ENCODE assay signal across 1 cellular context in the genomic region with DNA sequence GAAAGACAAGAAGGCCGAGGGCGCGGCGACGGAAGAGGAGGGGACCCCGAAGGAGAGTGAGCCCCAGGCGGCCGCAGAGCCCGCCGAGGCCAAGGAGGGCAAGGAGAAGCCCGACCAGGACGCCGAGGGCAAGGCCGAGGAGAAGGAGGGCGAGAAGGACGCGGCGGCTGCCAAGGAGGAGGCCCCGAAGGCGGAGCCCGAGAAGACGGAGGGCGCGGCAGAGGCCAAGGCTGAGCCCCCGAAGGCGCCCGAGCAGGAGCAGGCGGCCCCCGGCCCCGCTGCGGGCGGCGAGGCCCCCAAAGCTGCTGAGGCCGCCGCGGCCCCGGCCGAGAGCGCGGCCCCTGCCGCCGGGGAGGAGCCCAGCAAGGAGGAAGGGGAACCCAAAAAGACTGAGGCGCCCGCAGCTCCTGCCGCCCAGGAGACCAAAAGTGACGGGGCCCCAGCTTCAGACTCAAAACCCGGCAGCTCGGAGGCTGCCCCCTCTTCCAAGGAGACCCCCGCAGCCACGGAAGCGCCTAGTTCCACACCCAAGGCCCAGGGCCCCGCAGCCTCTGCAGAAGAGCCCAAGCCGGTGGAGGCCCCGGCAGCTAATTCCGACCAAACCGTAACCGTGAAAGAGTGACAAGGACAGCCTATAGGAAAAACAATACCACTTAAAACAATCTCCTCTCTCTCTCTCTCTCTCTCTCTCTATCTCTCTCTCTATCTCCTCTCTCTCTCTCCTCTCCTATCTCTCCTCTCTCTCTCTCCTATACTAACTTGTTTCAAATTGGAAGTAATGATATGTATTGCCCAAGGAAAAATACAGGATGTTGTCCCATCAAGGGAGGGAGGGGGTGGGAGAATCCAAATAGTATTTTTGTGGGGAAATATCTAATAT.
TF ChIP-seq lines count a peak whose summit lies in the region.

No MANE protein-coding gene starts in this region.

TF ChIP-seq in SK-N-SH, 30 proteins besides CTCF, POLR2A, EP300 and RAD21:
- TF ChIP-seq YY1 (IDR thresholded peaks at IDR 0.05; ENCODE audit: low read depth) = no peak
- TF ChIP-seq GABPA (IDR thresholded peaks at IDR 0.05; ENCODE audit: low read depth) = no peak
- no peak for TF ChIP-seq CHD2 (IDR thresholded peaks at IDR 0.05; ENCODE audit: low read length, partially characterized antibody)
- TF ChIP-seq, protein P1, sequence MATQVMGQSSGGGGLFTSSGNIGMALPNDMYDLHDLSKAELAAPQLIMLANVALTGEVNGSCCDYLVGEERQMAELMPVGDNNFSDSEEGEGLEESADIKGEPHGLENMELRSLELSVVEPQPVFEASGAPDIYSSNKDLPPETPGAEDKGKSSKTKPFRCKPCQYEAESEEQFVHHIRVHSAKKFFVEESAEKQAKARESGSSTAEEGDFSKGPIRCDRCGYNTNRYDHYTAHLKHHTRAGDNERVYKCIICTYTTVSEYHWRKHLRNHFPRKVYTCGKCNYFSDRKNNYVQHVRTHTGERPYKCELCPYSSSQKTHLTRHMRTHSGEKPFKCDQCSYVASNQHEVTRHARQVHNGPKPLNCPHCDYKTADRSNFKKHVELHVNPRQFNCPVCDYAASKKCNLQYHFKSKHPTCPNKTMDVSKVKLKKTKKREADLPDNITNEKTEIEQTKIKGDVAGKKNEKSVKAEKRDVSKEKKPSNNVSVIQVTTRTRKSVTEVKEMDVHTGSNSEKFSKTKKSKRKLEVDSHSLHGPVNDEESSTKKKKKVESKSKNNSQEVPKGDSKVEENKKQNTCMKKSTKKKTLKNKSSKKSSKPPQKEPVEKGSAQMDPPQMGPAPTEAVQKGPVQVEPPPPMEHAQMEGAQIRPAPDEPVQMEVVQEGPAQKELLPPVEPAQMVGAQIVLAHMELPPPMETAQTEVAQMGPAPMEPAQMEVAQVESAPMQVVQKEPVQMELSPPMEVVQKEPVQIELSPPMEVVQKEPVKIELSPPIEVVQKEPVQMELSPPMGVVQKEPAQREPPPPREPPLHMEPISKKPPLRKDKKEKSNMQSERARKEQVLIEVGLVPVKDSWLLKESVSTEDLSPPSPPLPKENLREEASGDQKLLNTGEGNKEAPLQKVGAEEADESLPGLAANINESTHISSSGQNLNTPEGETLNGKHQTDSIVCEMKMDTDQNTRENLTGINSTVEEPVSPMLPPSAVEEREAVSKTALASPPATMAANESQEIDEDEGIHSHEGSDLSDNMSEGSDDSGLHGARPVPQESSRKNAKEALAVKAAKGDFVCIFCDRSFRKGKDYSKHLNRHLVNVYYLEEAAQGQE (IDR thresholded peaks at IDR 0.05; ENCODE audit: low read depth, low read length) = no peak
- TF ChIP-seq ELF1 (IDR thresholded peaks at IDR 0.05) = no peak
